Comparison of ENCODE assay signal across 2 cellular contexts in the genomic region with DNA sequence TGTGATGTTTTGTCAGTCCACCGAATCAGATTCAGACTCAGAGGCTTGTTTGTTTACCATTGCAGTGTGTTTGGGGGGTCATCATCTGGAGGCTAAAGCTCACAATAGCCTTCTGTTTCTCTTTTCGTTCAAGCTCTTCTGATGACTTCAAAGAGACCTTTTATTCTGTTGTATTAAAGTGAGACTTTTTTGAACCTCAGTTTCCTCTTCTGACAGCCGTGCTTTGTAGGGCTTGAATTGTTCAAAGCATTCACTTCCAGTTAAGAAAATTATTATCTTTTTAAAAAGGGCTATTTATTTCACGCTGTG.
TF ChIP-seq lines count a peak whose summit lies in the region.

No MANE protein-coding gene starts in this region.

TF ChIP-seq in A549, 52 proteins besides CTCF, POLR2A, EP300 and RAD21 (continued from another document):
- no peak for TF ChIP-seq ESRRA (IDR thresholded peaks at IDR 0.05; ENCODE audit: borderline replicate concordance, low read length)

TF ChIP-seq in IMR-90, 13 proteins besides CTCF, POLR2A, EP300 and RAD21 (continued from another document):
- TF ChIP-seq RFX5 (IDR thresholded peaks at IDR 0.05; ENCODE audit: low read depth, low read length) (no peak), CHD1 (IDR thresholded peaks at IDR 0.05; ENCODE audit: low read depth, low read length) (no peak), MAFK (IDR thresholded peaks at IDR 0.05; ENCODE audit: low read depth, low read length) (no peak)
